ENCODE assay signal across 21 cellular contexts in the genomic region with DNA sequence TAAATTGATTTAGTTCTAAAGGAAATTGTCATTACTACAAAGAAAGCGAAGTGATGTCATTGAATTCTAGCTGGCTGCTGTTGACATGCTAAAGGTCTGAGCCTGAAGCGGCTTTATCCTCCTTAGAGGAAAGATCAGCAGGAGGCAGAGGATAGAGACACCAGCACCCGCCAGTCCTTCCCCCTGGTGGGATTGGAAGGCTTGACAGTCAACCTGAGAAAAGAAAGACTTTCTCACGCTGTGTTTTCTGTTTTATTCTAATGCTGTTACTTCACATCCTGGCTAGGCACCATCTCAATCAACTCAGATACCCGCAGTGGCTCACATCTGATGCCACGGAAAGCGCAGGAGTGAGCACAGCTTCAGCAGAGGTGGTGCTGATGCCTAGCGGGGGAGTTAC. TPM values are rescaled to one million over a fixed set of nuclear protein-coding genes. Genes with fewer than 3 reads are reported as not detected.
DNase-seq lines count a peak whose midpoint lies in the region; ATAC-seq and TF ChIP-seq lines count a peak whose summit lies in the region.
"Had no signal": no experiment of that assay in that cellular context is flagged by ENCODE, and none has a peak within 500 bp of the region (broad histone marks: within the 10 kb centered on the region; RNA-seq: fewer than 3 reads in every experiment).

No MANE protein-coding gene starts in this region.

- POLR2A ChIA-PET in Caco-2 (lab: Charles Lee) (interaction anchor here (0.5 kb wide), 1 partner anchor 56 kb away, joined by 7 read pairs; no protein-coding TSS in a partner anchor), WTC11 (lab: Charles Lee) (no interaction called here)

- H3K4me1 ChIP-seq in Caco-2 (peaks cover 87% of the 10 kb centered on the region), foreskin keratinocyte (no peaks in the 10 kb centered on the region)

- H3K4me3 ChIP-seq in Caco-2 (ENCODE audit: low read depth, low read length) = no peak overlapping the region
- H3K4me3 ChIP-seq: BLaER1 treated with 17β-estradiol and CSF1 and Interleukin-3, amounts not matched to agents 10 nM and 100 nM; GM12878 had no signal

- H3K4me1 Mint-ChIP-seq in Caco-2 (ENCODE audit: low read depth, unreplicated experiment) (peaks cover 62% of the 10 kb centered on the region), WTC11 (peaks cover 28% of the 10 kb centered on the region), nephron progenitor cell (peaks cover 18% of the 10 kb centered on the region)

- no peak overlapping the region for H3K27ac ChIP-seq in foreskin keratinocyte
- H3K27ac ChIP-seq: heart left ventricle, KMS-11 had no signal

- no peaks in the 10 kb centered on the region for H3K27me3 ChIP-seq in Caco-2 (replicated peaks; ENCODE audit: control insufficient read depth, insufficient read depth, low read length)
- peaks cover 27% of the 10 kb centered on the region for H3K27me3 ChIP-seq in foreskin keratinocyte
- H3K27me3 ChIP-seq: BLaER1 treated with 17β-estradiol and CSF1 and Interleukin-3, amounts not matched to agents 10 nM and 100 nM had no signal

- H3K9me3 ChIP-seq in Caco-2 = no peaks in the 10 kb centered on the region
- H3K9me3 ChIP-seq: BLaER1 treated with 17β-estradiol and CSF1 and Interleukin-3, amounts not matched to agents 10 nM and 100 nM; heart left ventricle had no signal

- H3K27me3 Mint-ChIP-seq in Caco-2 (ENCODE audit: insufficient read depth, unreplicated experiment) (no peaks in the 10 kb centered on the region), WTC11 (ENCODE audit: low read depth) (peaks cover 100% of the 10 kb centered on the region), nephron progenitor cell (ENCODE audit: low read depth, poor library complexity) (peaks cover 63% of the 10 kb centered on the region)

- TF ChIP-seq CTCF in Caco-2 (IDR thresholded peaks at IDR 0.05; ENCODE audit: insufficient read depth in 1 of 2, low read depth in 1 of 2, low read length in 1 of 2, severe bottlenecking in 1 of 2, unreplicated experiment in 1 of 2) (no peak), WTC11 (IDR thresholded peaks at IDR 0.05) (no peak), foreskin keratinocyte (conservative IDR thresholded peaks at IDR 0.05) (no peak), nephron progenitor cell (IDR thresholded peaks at IDR 0.05) (no peak)

- BruUV-seq in Caco-2 (replicated peaks; lab: Mats Ljungman, UMichigan) = no TSS peak

- no peaks in the 10 kb centered on the region; the same call in 1 of the 2 replicates for H3K36me3 ChIP-seq in Caco-2 (ENCODE audit: control insufficient read depth, insufficient read depth, low read length)
- H3K36me3 ChIP-seq: BLaER1 treated with 17β-estradiol and CSF1 and Interleukin-3, amounts not matched to agents 10 nM and 100 nM; heart left ventricle had no signal

- H3K9me3 Mint-ChIP-seq in Caco-2 (ENCODE audit: unreplicated experiment) (no peaks in the 10 kb centered on the region), WTC11 (no peaks in the 10 kb centered on the region), nephron progenitor cell (no peaks in the 10 kb centered on the region)
- H3K9me3 Mint-ChIP-seq: HFFc6; natural killer cell treated with Interleukin-12 subunit alpha and Interleukin-12 subunit beta and Interleukin-15 and Interleukin-18, amount 100 ng/mL, for 72 hours had no signal

- ATAC-seq in WTC11 (peak; percentile 96), foreskin keratinocyte (peak; percentile 55), HG03565 (IDR thresholded peaks at IDR 0.05; ENCODE audit: unreplicated experiment) (no peak), GM18511 (IDR thresholded peaks at IDR 0.05; ENCODE audit: unreplicated experiment) (no peak)
- ATAC-seq: activated CD4-positive, alpha-beta T cell treated with anti-CD3 and anti-CD28 coated beads for 36 hours; GM12878; heart left ventricle; natural killer cell treated with Interleukin-12 subunit alpha and Interleukin-12 subunit beta and Interleukin-15 and Interleukin-18, amount 100 ng/mL, for 72 hours had no signal

- H3K27ac Mint-ChIP-seq in Caco-2 (ENCODE audit: unreplicated experiment) = peak overlapping the region; percentile 67
- no peak overlapping the region for H3K27ac Mint-ChIP-seq in WTC11
- H3K27ac Mint-ChIP-seq in nephron progenitor cell = no peak overlapping the region
- H3K27ac Mint-ChIP-seq: activated CD4-positive, alpha-beta T cell treated with anti-CD3 and anti-CD28 coated beads for 36 hours; HFFc6; natural killer cell treated with Interleukin-12 subunit alpha and Interleukin-12 subunit beta and Interleukin-15 and Interleukin-18, amount 100 ng/mL, for 72 hours had no signal

- CTCF ChIA-PET in Caco-2 (lab: Charles Lee) (interaction anchor here (0.6 kb wide), 1 partner anchor 106 kb away, joined by 4 read pairs; no protein-coding TSS in a partner anchor), WTC11 (lab: Charles Lee) (interaction anchor here (0.5 to 1.4 kb wide), 6 partner anchors 20 to 430 kb away, joined by 3 to 7 read pairs (median 3); no protein-coding TSS in a partner anchor)

- H3K36me3 Mint-ChIP-seq in Caco-2 (ENCODE audit: insufficient read depth, unreplicated experiment) (peaks cover 10% of the 10 kb centered on the region), WTC11 (no peaks in the 10 kb centered on the region), nephron progenitor cell (ENCODE audit: low read depth) (no peaks in the 10 kb centered on the region)
- H3K36me3 Mint-ChIP-seq: natural killer cell treated with Interleukin-12 subunit alpha and Interleukin-12 subunit beta and Interleukin-15 and Interleukin-18, amount 100 ng/mL, for 72 hours had no signal

- H3K4me3 Mint-ChIP-seq in Caco-2 (ENCODE audit: unreplicated experiment) (no peak overlapping the region), WTC11 (0 out of 2 replicates have a peak overlapping the region, but pooled peaks have one; percentile 6), nephron progenitor cell (no peak overlapping the region)
- H3K4me3 Mint-ChIP-seq: activated CD4-positive, alpha-beta T cell treated with anti-CD3 and anti-CD28 coated beads for 36 hours; HFFc6; natural killer cell treated with Interleukin-12 subunit alpha and Interleukin-12 subunit beta and Interleukin-15 and Interleukin-18, amount 100 ng/mL, for 72 hours had no signal

- intact Hi-C loops in Caco-2 (cut with micrococcal nuclease; ENCODE audit: unreplicated experiment) = no loop called here

- DNase-seq in Caco-2 (no peak), WTC11 (ENCODE audit: low spot score) (peak; percentile 60), foreskin keratinocyte (no peak), nephron progenitor cell (peak; percentile 12), DMS153 treated with DMSO at 0.1 percent for 48 hours (lab: John Stamatoyannopoulos, UW; ENCODE audit: unreplicated experiment) (no peak)
- no peak for DNase-seq in activated T-cell treated with anti-CD3 and anti-CD28 coated beads, Interleukin-2, amount 50 U/mL, for 1 hour
- DNase-seq: activated CD4-positive, alpha-beta T cell treated with anti-CD3 and anti-CD28 coated beads for 36 hours; heart left ventricle; HFFc6; kidney glomerular epithelial cell; NCI-H2081; stimulated activated CD4-positive, alpha-beta T cell treated with anti-CD3 and anti-CD28 coated beads, Interleukin-12 subunit alpha, Interleukin-12 subunit beta, amount 100 ng/mL, for 4 hours; stimulated activated CD8-positive, alpha-beta memory T cell treated with anti-CD3 and anti-CD28 coated beads, Interleukin-4, amount 100 ng/mL, for 48 hours had no signal

TF ChIP-seq in WTC11, 78 proteins besides CTCF, POLR2A, EP300 and RAD21:
- TF ChIP-seq ZNF671 (CRISPR knock-in tag; IDR thresholded peaks at IDR 0.05) (no peak), ETV6 (CRISPR knock-in tag; IDR thresholded peaks at IDR 0.05) (0 out of 2 replicates have a peak, but pooled peaks have one; percentile 44), ZNF423 (CRISPR knock-in tag; IDR thresholded peaks at IDR 0.05) (peak; percentile 94), FOXK1 (CRISPR knock-in tag; IDR thresholded peaks at IDR 0.05) (peak; percentile 12; the same call in 1 of the 2 replicates)
TF ChIP-seq in WTC11: peak in this region for 3.

RNA-seq across cellular contexts. Expression of gene HABP2, which starts 5.5 kb away (rescaled TPM):
- 21.0 and 24.3 TPM in 2 replicates for total RNA-seq in Caco-2 (2022)
- 0.09 to 0.18 TPM (median 0.09 TPM) in 3 replicates for total RNA-seq in WTC11 (2021)
- not detected in 2 replicates for total RNA-seq in foreskin keratinocyte
- not detected in 2 replicates for polyA plus RNA-seq in foreskin keratinocyte
- total RNA-seq: activated CD4-positive, alpha-beta T cell treated with anti-CD3 and anti-CD28 coated beads for 36 hours; fibroblast of lung; HFFc6; natural killer cell treated with Interleukin-12 subunit alpha and Interleukin-12 subunit beta and Interleukin-15 and Interleukin-18, amount 100 ng/mL, for 72 hours; NCI-H460 had no signal
- polyA plus RNA-seq: fibroblast of lung, GM12878 had no signal

Comparison
In these comparisons a context has a peak if more than half of its experiments do, and no peak if none do; other contexts are left out.
1. DNase-seq: peak in WTC11 (single experiment) and nephron progenitor cell (single experiment); none in Caco-2 (0 of 2), foreskin keratinocyte (0 of 2), DMS153 treated with DMSO at 0.1 percent for 48 hours (single experiment) and activated T-cell treated with anti-CD3 and anti-CD28 coated beads, Interleukin-2, amount 50 U/mL, for 1 hour (single experiment).
2. ATAC-seq: peak in WTC11 (single experiment) and foreskin keratinocyte (single experiment); none in HG03565 (single experiment) and GM18511 (single experiment).
3. RNA of gene HABP2, which starts 5.5 kb away (total RNA-seq): 21.0 to 24.3 TPM in Caco-2; 0.09 to 0.18 TPM in WTC11 and not detected in foreskin keratinocyte; every median in the first group is over 10 times any median in the second.